1 cellular context compared by ENCODE assay signal in the genomic region with DNA sequence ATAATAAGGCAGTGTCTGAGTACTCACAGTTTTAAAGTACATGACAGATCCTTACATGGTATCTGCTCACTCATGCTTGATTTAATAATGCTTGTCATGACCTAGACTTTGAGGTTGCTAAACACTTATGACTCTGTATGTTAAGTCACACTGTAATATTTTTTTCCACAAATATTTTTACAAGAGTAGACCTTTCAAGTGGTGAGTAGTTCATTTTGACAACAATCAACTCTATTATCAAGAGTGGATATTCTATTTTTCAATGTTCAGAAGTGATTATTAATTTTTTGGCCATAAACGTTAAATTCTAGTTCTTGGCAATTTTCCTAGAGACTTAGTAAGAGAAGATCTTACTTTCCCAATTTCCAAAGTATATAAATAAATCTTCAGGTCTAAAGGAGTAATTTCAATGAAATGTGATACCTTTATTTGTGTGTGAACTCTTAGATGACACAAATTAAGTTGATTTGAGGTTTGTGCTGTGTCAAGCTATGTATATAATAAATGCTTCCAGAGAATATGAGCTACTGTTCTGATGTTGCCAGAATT.
A peak's percentile ranks its signal among the peaks of the same experiment; 100 is the strongest.
TF ChIP-seq lines count a peak whose summit lies in the region.

No MANE protein-coding gene starts in this region.

TF ChIP-seq in HEK293, 187 proteins besides CTCF, POLR2A, EP300 and RAD21 (continued from another document and continues in another):
- TF ChIP-seq ZNF558 (tag by site-specific recombination; IDR thresholded peaks at IDR 0.05) (peak; percentile 77), SCRT2 (tag by site-specific recombination; IDR thresholded peaks at IDR 0.05) (peak; percentile 56), KLF1 (tag by site-specific recombination; IDR thresholded peaks at IDR 0.05) (no peak), GLI2 (tag by site-specific recombination; IDR thresholded peaks at IDR 0.05; ENCODE audit: borderline replicate concordance, low read depth) (peak; percentile 54; the same call in 1 of the 2 replicates), PRDM1 (tag by site-specific recombination; IDR thresholded peaks at IDR 0.05) (0 out of 2 replicates have a peak, but pooled peaks have one; percentile 18), OSR2 (tag by site-specific recombination; IDR thresholded peaks at IDR 0.05) (peak; percentile 84), ZNF560 (tag by site-specific recombination; IDR thresholded peaks at IDR 0.05; ENCODE audit: borderline replicate concordance) (no peak), ZNF211 (tag by site-specific recombination; IDR thresholded peaks at IDR 0.05; ENCODE audit: low read depth) (no peak), ZNF366 (tag by site-specific recombination; conservative IDR thresholded peaks at IDR 0.05) (peak; percentile 99), ZNF132 (tag by site-specific recombination; IDR thresholded peaks at IDR 0.05; ENCODE audit: borderline replicate concordance) (no peak), ZNF214 (tag by site-specific recombination; IDR thresholded peaks at IDR 0.05; ENCODE audit: borderline replicate concordance) (no peak), TCF7L2 (IDR thresholded peaks at IDR 0.05; ENCODE audit: borderline replicate concordance, low read depth, low read length) (peak; percentile 41; the same call in 1 of the 2 replicates), ZNF510 (tag by site-specific recombination; IDR thresholded peaks at IDR 0.05; ENCODE audit: insufficient replicate concordance) (no peak), WT1 (tag by site-specific recombination; IDR thresholded peaks at IDR 0.05) (peak; percentile 87), SP2 (tag by site-specific recombination; IDR thresholded peaks at IDR 0.05) (0 out of 2 replicates have a peak, but pooled peaks have one; percentile 6), ZNF24 (tag by site-specific recombination; IDR thresholded peaks at IDR 0.05) (peak; percentile 34; the same call in 1 of the 2 replicates), ZNF843 (tag by site-specific recombination; IDR thresholded peaks at IDR 0.05) (peak; percentile 91), ZNF223 (tag by site-specific recombination; IDR thresholded peaks at IDR 0.05) (no peak), ZFP41 (tag by site-specific recombination; IDR thresholded peaks at IDR 0.05; ENCODE audit: borderline replicate concordance) (no peak), ZNF768 (tag by site-specific recombination; IDR thresholded peaks at IDR 0.05) (no peak), ZBTB21 (tag by site-specific recombination; IDR thresholded peaks at IDR 0.05) (peak; percentile 62), ZFP69B (tag by site-specific recombination; IDR thresholded peaks at IDR 0.05) (no peak), ZFP37 (tag by site-specific recombination; IDR thresholded peaks at IDR 0.05) (0 out of 2 replicates have a peak, but pooled peaks have one; percentile 24), ZNF248 (tag by site-specific recombination; IDR thresholded peaks at IDR 0.05) (no peak), ZNF394 (tag by site-specific recombination; IDR thresholded peaks at IDR 0.05; ENCODE audit: borderline replicate concordance) (peak; percentile 66; the same call in 1 of the 2 replicates), ZNF600 (tag by site-specific recombination; IDR thresholded peaks at IDR 0.05) (no peak), ZNF146 (tag by site-specific recombination; IDR thresholded peaks at IDR 0.05) (no peak), ZNF501 (tag by site-specific recombination; IDR thresholded peaks at IDR 0.05) (peak; percentile 66; the same call in 1 of the 2 replicates), FEZF1 (tag by site-specific recombination; IDR thresholded peaks at IDR 0.05) (peak; percentile 80)
- TF ChIP-seq, protein P1, sequence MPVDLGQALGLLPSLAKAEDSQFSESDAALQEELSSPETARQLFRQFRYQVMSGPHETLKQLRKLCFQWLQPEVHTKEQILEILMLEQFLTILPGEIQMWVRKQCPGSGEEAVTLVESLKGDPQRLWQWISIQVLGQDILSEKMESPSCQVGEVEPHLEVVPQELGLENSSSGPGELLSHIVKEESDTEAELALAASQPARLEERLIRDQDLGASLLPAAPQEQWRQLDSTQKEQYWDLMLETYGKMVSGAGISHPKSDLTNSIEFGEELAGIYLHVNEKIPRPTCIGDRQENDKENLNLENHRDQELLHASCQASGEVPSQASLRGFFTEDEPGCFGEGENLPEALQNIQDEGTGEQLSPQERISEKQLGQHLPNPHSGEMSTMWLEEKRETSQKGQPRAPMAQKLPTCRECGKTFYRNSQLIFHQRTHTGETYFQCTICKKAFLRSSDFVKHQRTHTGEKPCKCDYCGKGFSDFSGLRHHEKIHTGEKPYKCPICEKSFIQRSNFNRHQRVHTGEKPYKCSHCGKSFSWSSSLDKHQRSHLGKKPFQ (tag by site-specific recombination; IDR thresholded peaks at IDR 0.05), result peak; percentile 88
- TF ChIP-seq, protein P2, sequence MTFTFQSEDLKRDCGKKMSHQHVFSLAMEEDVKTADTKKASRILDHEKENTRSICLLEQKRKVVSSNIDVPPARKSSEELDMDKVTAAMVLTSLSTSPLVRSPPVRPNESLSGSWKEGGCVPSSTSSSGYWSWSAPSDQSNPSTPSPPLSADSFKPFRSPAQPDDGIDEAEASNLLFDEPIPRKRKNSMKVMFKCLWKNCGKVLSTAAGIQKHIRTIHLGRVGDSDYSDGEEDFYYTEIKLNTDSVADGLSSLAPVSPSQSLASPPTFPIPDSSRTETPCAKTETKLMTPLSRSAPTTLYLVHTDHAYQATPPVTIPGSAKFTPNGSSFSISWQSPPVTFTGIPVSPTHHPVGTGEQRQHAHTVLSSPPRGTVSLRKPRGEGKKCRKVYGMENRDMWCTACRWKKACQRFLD (tag by site-specific recombination; IDR thresholded peaks at IDR 0.05), result no peak
- TF ChIP-seq, protein P3, sequence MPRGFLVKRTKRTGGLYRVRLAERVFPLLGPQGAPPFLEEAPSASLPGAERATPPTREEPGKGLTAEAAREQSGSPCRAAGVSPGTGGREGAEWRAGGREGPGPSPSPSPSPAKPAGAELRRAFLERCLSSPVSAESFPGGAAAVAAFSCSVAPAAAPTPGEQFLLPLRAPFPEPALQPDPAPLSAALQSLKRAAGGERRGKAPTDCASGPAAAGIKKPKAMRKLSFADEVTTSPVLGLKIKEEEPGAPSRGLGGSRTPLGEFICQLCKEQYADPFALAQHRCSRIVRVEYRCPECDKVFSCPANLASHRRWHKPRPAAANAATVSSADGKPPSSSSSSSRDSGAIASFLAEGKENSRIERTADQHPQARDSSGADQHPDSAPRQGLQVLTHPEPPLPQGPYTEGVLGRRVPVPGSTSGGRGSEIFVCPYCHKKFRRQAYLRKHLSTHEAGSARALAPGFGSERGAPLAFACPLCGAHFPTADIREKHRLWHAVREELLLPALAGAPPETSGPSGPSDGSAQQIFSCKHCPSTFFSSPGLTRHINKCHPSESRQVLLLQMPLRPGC (tag by site-specific recombination; IDR thresholded peaks at IDR 0.05), result peak; percentile 99
- TF ChIP-seq, protein P4, sequence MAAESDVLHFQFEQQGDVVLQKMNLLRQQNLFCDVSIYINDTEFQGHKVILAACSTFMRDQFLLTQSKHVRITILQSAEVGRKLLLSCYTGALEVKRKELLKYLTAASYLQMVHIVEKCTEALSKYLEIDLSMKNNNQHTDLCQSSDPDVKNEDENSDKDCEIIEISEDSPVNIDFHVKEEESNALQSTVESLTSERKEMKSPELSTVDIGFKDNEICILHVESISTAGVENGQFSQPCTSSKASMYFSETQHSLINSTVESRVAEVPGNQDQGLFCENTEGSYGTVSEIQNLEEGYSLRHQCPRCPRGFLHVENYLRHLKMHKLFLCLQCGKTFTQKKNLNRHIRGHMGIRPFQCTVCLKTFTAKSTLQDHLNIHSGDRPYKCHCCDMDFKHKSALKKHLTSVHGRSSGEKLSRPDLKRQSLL (tag by site-specific recombination; IDR thresholded peaks at IDR 0.05), result no peak
- TF ChIP-seq, protein P5, sequence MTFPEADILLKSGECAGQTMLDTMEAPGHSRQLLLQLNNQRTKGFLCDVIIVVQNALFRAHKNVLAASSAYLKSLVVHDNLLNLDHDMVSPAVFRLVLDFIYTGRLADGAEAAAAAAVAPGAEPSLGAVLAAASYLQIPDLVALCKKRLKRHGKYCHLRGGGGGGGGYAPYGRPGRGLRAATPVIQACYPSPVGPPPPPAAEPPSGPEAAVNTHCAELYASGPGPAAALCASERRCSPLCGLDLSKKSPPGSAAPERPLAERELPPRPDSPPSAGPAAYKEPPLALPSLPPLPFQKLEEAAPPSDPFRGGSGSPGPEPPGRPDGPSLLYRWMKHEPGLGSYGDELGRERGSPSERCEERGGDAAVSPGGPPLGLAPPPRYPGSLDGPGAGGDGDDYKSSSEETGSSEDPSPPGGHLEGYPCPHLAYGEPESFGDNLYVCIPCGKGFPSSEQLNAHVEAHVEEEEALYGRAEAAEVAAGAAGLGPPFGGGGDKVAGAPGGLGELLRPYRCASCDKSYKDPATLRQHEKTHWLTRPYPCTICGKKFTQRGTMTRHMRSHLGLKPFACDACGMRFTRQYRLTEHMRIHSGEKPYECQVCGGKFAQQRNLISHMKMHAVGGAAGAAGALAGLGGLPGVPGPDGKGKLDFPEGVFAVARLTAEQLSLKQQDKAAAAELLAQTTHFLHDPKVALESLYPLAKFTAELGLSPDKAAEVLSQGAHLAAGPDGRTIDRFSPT (tag by site-specific recombination; IDR thresholded peaks at IDR 0.05), result peak; percentile 75
- TF ChIP-seq, protein P6, sequence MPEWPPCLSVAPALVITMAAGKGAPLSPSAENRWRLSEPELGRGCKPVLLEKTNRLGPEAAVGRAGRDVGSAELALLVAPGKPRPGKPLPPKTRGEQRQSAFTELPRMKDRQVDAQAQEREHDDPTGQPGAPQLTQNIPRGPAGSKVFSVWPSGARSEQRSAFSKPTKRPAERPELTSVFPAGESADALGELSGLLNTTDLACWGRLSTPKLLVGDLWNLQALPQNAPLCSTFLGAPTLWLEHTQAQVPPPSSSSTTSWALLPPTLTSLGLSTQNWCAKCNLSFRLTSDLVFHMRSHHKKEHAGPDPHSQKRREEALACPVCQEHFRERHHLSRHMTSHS (tag by site-specific recombination; IDR thresholded peaks at IDR 0.05), result no peak
- TF ChIP-seq, protein P7, sequence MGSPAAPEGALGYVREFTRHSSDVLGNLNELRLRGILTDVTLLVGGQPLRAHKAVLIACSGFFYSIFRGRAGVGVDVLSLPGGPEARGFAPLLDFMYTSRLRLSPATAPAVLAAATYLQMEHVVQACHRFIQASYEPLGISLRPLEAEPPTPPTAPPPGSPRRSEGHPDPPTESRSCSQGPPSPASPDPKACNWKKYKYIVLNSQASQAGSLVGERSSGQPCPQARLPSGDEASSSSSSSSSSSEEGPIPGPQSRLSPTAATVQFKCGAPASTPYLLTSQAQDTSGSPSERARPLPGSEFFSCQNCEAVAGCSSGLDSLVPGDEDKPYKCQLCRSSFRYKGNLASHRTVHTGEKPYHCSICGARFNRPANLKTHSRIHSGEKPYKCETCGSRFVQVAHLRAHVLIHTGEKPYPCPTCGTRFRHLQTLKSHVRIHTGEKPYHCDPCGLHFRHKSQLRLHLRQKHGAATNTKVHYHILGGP (tag by site-specific recombination; IDR thresholded peaks at IDR 0.05), result peak; percentile 88
- TF ChIP-seq, protein P8, sequence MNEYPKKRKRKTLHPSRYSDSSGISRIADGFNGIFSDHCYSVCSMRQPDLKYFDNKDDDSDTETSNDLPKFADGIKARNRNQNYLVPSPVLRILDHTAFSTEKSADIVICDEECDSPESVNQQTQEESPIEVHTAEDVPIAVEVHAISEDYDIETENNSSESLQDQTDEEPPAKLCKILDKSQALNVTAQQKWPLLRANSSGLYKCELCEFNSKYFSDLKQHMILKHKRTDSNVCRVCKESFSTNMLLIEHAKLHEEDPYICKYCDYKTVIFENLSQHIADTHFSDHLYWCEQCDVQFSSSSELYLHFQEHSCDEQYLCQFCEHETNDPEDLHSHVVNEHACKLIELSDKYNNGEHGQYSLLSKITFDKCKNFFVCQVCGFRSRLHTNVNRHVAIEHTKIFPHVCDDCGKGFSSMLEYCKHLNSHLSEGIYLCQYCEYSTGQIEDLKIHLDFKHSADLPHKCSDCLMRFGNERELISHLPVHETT (tag by site-specific recombination; IDR thresholded peaks at IDR 0.05), result peak; percentile 30; the same call in 1 of the 2 replicates
- TF ChIP-seq, protein P9, sequence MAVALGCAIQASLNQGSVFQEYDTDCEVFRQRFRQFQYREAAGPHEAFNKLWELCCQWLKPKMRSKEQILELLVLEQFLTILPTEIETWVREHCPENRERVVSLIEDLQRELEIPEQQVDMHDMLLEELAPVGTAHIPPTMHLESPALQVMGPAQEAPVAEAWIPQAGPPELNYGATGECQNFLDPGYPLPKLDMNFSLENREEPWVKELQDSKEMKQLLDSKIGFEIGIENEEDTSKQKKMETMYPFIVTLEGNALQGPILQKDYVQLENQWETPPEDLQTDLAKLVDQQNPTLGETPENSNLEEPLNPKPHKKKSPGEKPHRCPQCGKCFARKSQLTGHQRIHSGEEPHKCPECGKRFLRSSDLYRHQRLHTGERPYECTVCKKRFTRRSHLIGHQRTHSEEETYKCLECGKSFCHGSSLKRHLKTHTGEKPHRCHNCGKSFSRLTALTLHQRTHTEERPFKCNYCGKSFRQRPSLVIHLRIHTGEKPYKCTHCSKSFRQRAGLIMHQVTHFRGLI (tag by site-specific recombination; IDR thresholded peaks at IDR 0.05), result no peak; the same call in 1 of the 2 replicates
- TF ChIP-seq, protein P10, sequence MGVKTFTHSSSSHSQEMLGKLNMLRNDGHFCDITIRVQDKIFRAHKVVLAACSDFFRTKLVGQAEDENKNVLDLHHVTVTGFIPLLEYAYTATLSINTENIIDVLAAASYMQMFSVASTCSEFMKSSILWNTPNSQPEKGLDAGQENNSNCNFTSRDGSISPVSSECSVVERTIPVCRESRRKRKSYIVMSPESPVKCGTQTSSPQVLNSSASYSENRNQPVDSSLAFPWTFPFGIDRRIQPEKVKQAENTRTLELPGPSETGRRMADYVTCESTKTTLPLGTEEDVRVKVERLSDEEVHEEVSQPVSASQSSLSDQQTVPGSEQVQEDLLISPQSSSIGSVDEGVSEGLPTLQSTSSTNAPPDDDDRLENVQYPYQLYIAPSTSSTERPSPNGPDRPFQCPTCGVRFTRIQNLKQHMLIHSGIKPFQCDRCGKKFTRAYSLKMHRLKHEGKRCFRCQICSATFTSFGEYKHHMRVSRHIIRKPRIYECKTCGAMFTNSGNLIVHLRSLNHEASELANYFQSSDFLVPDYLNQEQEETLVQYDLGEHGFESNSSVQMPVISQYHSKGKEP (tag by site-specific recombination; IDR thresholded peaks at IDR 0.05), result no peak
